ENCODE assay signal across 34 cellular contexts in genomic region chr15:80132382-80132781, GRCh38.
"Had no signal": no experiment of that assay in that cellular context is flagged by ENCODE, and none has a peak within 500 bp of the region (broad histone marks: within the 10 kb centered on the region; RNA-seq: fewer than 3 reads in every experiment).

No MANE protein-coding gene starts in this region.

- H3K4me3 ChIP-seq: MG63 had no signal

- H3K27ac ChIP-seq: KMS-11 had no signal

- DNase-seq: Karpas-422, Kasumi-1, MG63, MM.1S, MV-4-11, NCI-H1048, NCI-H1092, NCI-H1092 treated with DMSO at 0.1 percent for 48 hours, NCI-H1105, NCI-H1105 treated with DMSO at 0.1 percent for 48 hours, NCI-H1417, NCI-H1436, NCI-H1436 treated with DMSO at 0.1 percent for 48 hours, NCI-H146, NCI-H1694, NCI-H1694 treated with DMSO at 0.1 percent for 48 hours, NCI-H187, NCI-H187 treated with DMSO at 0.1 percent for 48 hours, NCI-H1930, NCI-H2029, NCI-H2029 treated with DMSO at 0.1 percent for 48 hours, NCI-H2081, NCI-H2081 treated with DMSO at 0.1 percent for 48 hours, NCI-H2107, NCI-H2171, NCI-H2171 treated with DMSO at 0.1 percent for 48 hours, NCI-H2227 treated with DMSO at 0.1 percent for 48 hours, NCI-H226, NCI-H345, NCI-H446, NCI-H446 treated with DMSO at 0.1 percent for 48 hours, NCI-H510A, NCI-H510A treated with DMSO at 0.1 percent for 48 hours had no signal

- H3K9me3 ChIP-seq: MG63 had no signal

- H3K27me3 ChIP-seq: MG63 had no signal
